ENCODE assay signal across 1 cellular context in the genomic region with DNA sequence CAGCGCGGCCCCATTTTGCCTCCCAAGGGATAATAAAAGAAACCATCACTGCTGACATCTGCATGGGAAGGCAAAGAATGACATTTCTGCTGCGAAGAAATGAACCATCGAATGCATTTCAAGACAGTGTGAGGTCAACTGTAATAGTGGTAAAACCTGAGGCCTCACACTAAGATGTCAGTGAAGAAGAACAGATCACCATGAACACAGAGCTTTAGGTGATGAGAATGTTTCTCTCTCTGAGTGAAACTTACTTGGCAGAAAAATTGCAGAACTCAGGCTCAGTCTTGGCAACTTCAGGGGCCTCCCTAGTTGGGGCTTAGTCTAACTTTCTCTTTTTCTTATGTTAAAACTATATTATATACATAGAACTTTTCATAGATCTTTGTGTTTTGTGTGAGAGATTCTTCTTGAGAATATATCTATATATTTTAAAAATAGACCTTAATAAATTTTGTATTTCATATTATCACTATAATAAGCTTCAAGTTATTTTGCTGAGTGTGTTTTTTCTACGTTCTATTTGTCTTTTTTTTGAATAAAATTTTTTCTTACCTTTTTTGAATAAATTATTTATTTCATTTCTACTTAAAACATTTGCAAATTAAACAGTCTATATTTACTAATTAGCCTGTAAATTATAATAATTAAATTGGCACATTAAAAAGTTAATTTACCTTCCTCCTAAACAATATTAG.
TF ChIP-seq lines count a peak whose summit lies in the region.

No MANE protein-coding gene starts in this region.

TF ChIP-seq in HepG2, 621 proteins besides CTCF, POLR2A, EP300 and RAD21 (continued from another document):
- TF ChIP-seq, protein P1, sequence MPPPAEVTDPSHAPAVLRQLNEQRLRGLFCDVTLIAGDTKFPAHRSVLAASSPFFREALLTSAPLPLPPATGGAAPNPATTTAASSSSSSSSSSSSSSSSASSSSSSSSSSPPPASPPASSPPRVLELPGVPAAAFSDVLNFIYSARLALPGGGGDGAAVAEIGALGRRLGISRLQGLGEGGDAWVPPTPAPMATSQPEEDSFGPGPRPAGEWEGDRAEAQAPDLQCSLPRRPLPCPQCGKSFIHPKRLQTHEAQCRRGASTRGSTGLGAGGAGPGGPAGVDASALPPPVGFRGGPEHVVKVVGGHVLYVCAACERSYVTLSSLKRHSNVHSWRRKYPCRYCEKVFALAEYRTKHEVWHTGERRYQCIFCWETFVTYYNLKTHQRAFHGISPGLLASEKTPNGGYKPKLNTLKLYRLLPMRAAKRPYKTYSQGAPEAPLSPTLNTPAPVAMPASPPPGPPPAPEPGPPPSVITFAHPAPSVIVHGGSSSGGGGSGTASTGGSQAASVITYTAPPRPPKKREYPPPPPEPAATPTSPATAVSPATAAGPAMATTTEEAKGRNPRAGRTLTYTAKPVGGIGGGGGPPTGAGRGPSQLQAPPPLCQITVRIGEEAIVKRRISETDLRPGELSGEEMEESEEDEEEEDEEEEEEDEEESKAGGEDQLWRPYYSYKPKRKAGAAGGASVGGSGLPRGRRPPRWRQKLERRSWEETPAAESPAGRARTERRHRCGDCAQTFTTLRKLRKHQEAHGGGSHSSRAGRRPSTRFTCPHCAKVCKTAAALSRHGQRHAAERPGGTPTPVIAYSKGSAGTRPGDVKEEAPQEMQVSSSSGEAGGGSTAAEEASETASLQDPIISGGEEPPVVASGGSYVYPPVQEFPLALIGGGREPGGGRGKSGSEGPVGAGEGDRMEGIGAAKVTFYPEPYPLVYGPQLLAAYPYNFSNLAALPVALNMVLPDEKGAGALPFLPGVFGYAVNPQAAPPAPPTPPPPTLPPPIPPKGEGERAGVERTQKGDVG (CRISPR knock-in tag; IDR thresholded peaks at IDR 0.05; ENCODE audit: borderline replicate concordance): no peak
- no peak for TF ChIP-seq TOPORS (CRISPR knock-in tag; IDR thresholded peaks at IDR 0.05)
- TF ChIP-seq GATAD1 (CRISPR knock-in tag; IDR thresholded peaks at IDR 0.05): no peak
- TF ChIP-seq ZNF660 (CRISPR knock-in tag; IDR thresholded peaks at IDR 0.05; ENCODE audit: borderline replicate concordance, low read depth): no peak
- peak; percentile 39; the same call in 1 of the 2 replicates for TF ChIP-seq MAFF (IDR thresholded peaks at IDR 0.05; ENCODE audit: low read depth, low read length)
- TF ChIP-seq, protein P2, sequence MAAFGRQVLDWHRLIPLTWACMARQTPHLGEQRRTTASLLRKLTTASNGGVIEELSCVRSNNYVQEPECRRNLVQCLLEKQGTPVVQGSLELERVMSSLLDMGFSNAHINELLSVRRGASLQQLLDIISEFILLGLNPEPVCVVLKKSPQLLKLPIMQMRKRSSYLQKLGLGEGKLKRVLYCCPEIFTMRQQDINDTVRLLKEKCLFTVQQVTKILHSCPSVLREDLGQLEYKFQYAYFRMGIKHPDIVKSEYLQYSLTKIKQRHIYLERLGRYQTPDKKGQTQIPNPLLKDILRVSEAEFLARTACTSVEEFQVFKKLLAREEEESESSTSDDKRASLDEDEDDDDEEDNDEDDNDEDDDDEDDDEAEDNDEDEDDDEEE (CRISPR knock-in tag; IDR thresholded peaks at IDR 0.05): no peak
- TF ChIP-seq HNRNPL (IDR thresholded peaks at IDR 0.05; ENCODE audit: low read depth, low read length): no peak
- peak in 1 of 2 experiments; percentile 77; a peak in 3 of 4 replicates for TF ChIP-seq MAFK (conservative IDR thresholded peaks at IDR 0.05 in 1 of 2, IDR thresholded peaks at IDR 0.05 in 1 of 2; ENCODE audit: low read length in 2 of 2)
- no peak for TF ChIP-seq ZNF839 (CRISPR knock-in tag; IDR thresholded peaks at IDR 0.05; ENCODE audit: borderline replicate concordance)
- TF ChIP-seq FOXA1 (IDR thresholded peaks at IDR 0.05): no peak
- no peak for TF ChIP-seq FOXA1 (CRISPR knock-in tag; IDR thresholded peaks at IDR 0.05)
- TF ChIP-seq ZNF44 (CRISPR knock-in tag; IDR thresholded peaks at IDR 0.05): no peak
